Comparison of ENCODE assay signal across 8 cellular contexts in the genomic region with DNA sequence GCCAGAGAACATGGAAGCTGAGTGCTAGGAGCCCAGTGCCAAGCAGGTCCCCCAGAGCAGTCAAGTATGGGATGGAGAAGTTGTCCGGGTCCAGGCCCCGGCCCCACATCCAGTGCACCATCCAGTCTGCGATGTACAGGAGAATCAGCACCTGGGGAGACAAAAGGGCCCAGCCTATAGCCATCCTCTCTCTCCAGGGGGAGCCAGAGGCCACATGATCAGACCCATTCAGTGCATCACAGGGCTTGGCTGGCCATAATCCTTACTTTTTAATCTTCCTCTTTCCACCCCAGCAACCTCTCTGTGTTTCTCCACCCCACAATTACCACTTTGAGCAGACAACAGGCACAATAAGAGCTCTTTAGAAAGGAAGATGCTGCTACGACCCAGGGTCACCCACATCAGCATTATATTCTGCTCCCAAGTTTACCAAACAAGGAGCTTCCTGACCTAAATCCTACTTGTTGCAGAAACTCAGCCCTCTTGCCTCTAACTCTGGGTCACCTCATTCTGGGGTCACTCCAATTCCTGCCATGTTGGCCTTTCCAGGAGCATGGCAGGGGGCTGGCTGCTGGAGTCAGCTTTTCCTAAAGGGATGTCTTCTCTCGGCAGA. TPM values are rescaled to one million over a fixed set of nuclear protein-coding genes. Genes with fewer than 3 reads are reported as not detected.
DNase-seq lines count a peak whose midpoint lies in the region; ATAC-seq and TF ChIP-seq lines count a peak whose summit lies in the region.

No MANE protein-coding gene starts in this region.

- TF ChIP-seq CTCF in HFF-Myc (IDR thresholded peaks at IDR 0.05; ENCODE audit: low read depth, low read length, missing control alignments): peak; percentile 84

- ATAC-seq in activated CD4-positive, CD25-positive, alpha-beta regulatory T cell treated with anti-CD3 and anti-CD28 coated beads, Interleukin-2, amount 50 U/mL, for 24 hours: peak; percentile 84 to 85
- no peak for ATAC-seq in GM19452 (IDR thresholded peaks at IDR 0.05; ENCODE audit: unreplicated experiment)

- DNase-seq in DMS153 (lab: John Stamatoyannopoulos, UW) (peak; percentile 25), HFF-Myc (ENCODE audit: extremely low read depth, low read depth) (no peak), NCI-H2171 (lab: John Stamatoyannopoulos, UW) (peak; percentile 19), dermis microvascular lymphatic vessel endothelial cell (ENCODE audit: low read depth in 2 of 2) (peak; percentile 39 to 66), medulla oblongata (ENCODE audit: extremely low spot score) (peak; percentile 92)
- DNase-seq in stimulated activated naive CD4-positive, alpha-beta T cell (lab: John Stamatoyannopoulos, UW): peak; percentile 24 to 67 (median 49)

- H3K4me3 ChIP-seq in HFF-Myc (replicated peaks; ENCODE audit: low read depth, low read length): no peak overlapping the region

RNA-seq across cellular contexts. Expression of gene RAB29, which starts 16.4 kb away (rescaled TPM):
- total RNA-seq in dermis microvascular lymphatic vessel endothelial cell: 18.1 and 30.8 TPM in 2 replicates

RNA-seq across cellular contexts. Expression of gene SLC41A1, which starts 21.3 kb away (rescaled TPM):
- total RNA-seq in dermis microvascular lymphatic vessel endothelial cell: 8.1 and 12.3 TPM in 2 replicates

RNA-seq across cellular contexts. Expression of gene NUCKS1, which starts 41.7 kb away (rescaled TPM):
- total RNA-seq in dermis microvascular lymphatic vessel endothelial cell: 85.8 and 128 TPM in 2 replicates

RNA-seq across cellular contexts. Expression of gene PM20D1, which starts 58.3 kb away (rescaled TPM):
- under 0.01 and 0.25 TPM in 2 replicates for total RNA-seq in dermis microvascular lymphatic vessel endothelial cell
